In genomic region chr11:64763804-64764611, GRCh38 we compare ENCODE assay signal across 8 cellular contexts. TPM values are rescaled to one million over a fixed set of nuclear protein-coding genes. Genes with fewer than 3 reads are reported as not detected.
A peak's percentile ranks its signal among the peaks of the same experiment; 100 is the strongest.
DNase-seq lines count a peak whose midpoint lies in the region; ATAC-seq and TF ChIP-seq lines count a peak whose summit lies in the region.

No MANE protein-coding gene starts in this region.

- no peak overlapping the region for H3K4me3 ChIP-seq in tibial artery

- peak overlapping the region; percentile 70 for H3K4me3 Mint-ChIP-seq in activated naive CD8-positive, alpha-beta T cell treated with anti-CD3 and anti-CD28 coated beads, Interleukin-2, amount 50 U/mL, for 24 hours

- TF ChIP-seq CTCF in tibial artery (IDR thresholded peaks at IDR 0.05) (no peak), omental fat pad (IDR thresholded peaks at IDR 0.05) (no peak)

- no peaks in the 10 kb centered on the region for H3K27me3 Mint-ChIP-seq in activated naive CD8-positive, alpha-beta T cell treated with anti-CD3 and anti-CD28 coated beads, Interleukin-2, amount 50 U/mL, for 24 hours

- peak; percentile 17 for ATAC-seq in activated naive CD8-positive, alpha-beta T cell treated with anti-CD3 and anti-CD28 coated beads, Interleukin-2, amount 50 U/mL, for 24 hours
- no peak for ATAC-seq in omental fat pad (ENCODE audit: low FRiP score)

- H3K4me1 Mint-ChIP-seq in activated naive CD8-positive, alpha-beta T cell treated with anti-CD3 and anti-CD28 coated beads, Interleukin-2, amount 50 U/mL, for 24 hours: peaks cover 81% of the 10 kb centered on the region

- no peaks in the 10 kb centered on the region for H3K9me3 Mint-ChIP-seq in activated naive CD8-positive, alpha-beta T cell treated with anti-CD3 and anti-CD28 coated beads, Interleukin-2, amount 50 U/mL, for 24 hours

- intact Hi-C loops in tibial artery (cut with DNase I; ENCODE audit: low total_unique reads): no loop called here

- peaks cover 8 to 73% (median 57%) of the 10 kb centered on the region in 4 donors for H3K4me1 ChIP-seq in tibial artery

- no peaks in the 10 kb centered on the region for H3K27me3 ChIP-seq in tibial artery

- H3K27ac Mint-ChIP-seq in activated naive CD8-positive, alpha-beta T cell treated with anti-CD3 and anti-CD28 coated beads, Interleukin-2, amount 50 U/mL, for 24 hours: peak overlapping the region; percentile 92

- H3K27ac ChIP-seq in tibial artery: peak overlapping the region; percentile 61 to 93

- peaks cover 54 to 67% (median 59%) of the 10 kb centered on the region in 3 donors for H3K36me3 ChIP-seq in tibial artery

- no peaks in the 10 kb centered on the region for H3K9me3 ChIP-seq in tibial artery

- DNase-seq in activated CD8-positive, alpha-beta memory T cell treated with anti-CD3 and anti-CD28 coated beads for 24 hours: peak; percentile 77
- DNase-seq in activated CD8-positive, alpha-beta memory T cell treated with anti-CD3 and anti-CD28 coated beads, Interleukin-2, amount 50 U/mL, for 48 hours: no peak
- DNase-seq in activated naive CD8-positive, alpha-beta T cell treated with anti-CD3 and anti-CD28 coated beads, Interleukin-2, amount 50 U/mL, for 24 hours: peak; percentile 54
- DNase-seq in mesenteric fat pad (ENCODE audit: low spot score) (peak; percentile 60), tibial artery (peak; percentile 16 to 63), omental fat pad (ENCODE audit: low spot score) (no peak), inferior parietal cortex (ENCODE audit: extremely low spot score) (no peak), iPS-NIHi11 (ENCODE audit: low spot score) (no peak)

- peaks cover 59% of the 10 kb centered on the region for H3K36me3 Mint-ChIP-seq in activated naive CD8-positive, alpha-beta T cell treated with anti-CD3 and anti-CD28 coated beads, Interleukin-2, amount 50 U/mL, for 24 hours (ENCODE audit: low read depth)

RNA-seq across cellular contexts. Expression of gene PYGM, which starts 4.2 kb away (rescaled TPM):
- 1.8 TPM for total RNA-seq in mesenteric fat pad
- 10 to 100 TPM in 2 of 4 donors, 1 to 10 TPM in 2; 2.1 to 25.9 (median 12.2) TPM for total RNA-seq in omental fat pad

RNA-seq across cellular contexts. Expression of gene SF1, which starts 14.3 kb away (rescaled TPM):
- total RNA-seq in mesenteric fat pad (302 TPM), omental fat pad (100 to 1,000 TPM; 209 to 411 (median 320) TPM)

RNA-seq across cellular contexts. Expression of gene RASGRP2, which starts 20.1 kb away (rescaled TPM):
- total RNA-seq in mesenteric fat pad (22.0 TPM), omental fat pad (10 to 100 TPM in 3 of 4 donors, 1 to 10 TPM in 1; 9.3 to 53.1 (median 14.0) TPM)

RNA-seq across cellular contexts. Expression of gene MAP4K2, which starts 39.0 kb away (rescaled TPM):
- total RNA-seq in mesenteric fat pad: 18.2 TPM
- total RNA-seq in omental fat pad: 10 to 100 TPM in 3 of 4 donors, 1 to 10 TPM in 1; 8.5 to 33.3 (median 17.7) TPM

RNA-seq across cellular contexts. Expression of gene NRXN2, which starts 41.0 kb away (rescaled TPM):
- total RNA-seq in mesenteric fat pad (8.8 TPM), omental fat pad (1 to 10 TPM; 1.5 to 6.3 (median 3.4) TPM)

Comparison
In these comparisons a context has a peak if more than half of its experiments do, and no peak if none do; other contexts are left out.
1. DNase-seq: peak in activated CD8-positive, alpha-beta memory T cell treated with anti-CD3 and anti-CD28 coated beads for 24 hours (single experiment), activated naive CD8-positive, alpha-beta T cell treated with anti-CD3 and anti-CD28 coated beads, Interleukin-2, amount 50 U/mL, for 24 hours (single experiment), mesenteric fat pad (single experiment) and tibial artery (2 of 2); none in activated CD8-positive, alpha-beta memory T cell treated with anti-CD3 and anti-CD28 coated beads, Interleukin-2, amount 50 U/mL, for 48 hours (single experiment), omental fat pad (single experiment), inferior parietal cortex (single experiment) and iPS-NIHi11 (single experiment).